ENCODE assay signal across 15 cellular contexts in genomic region chr3:106826861-106827311, GRCh38.
DNase-seq lines count a peak whose midpoint lies in the region; ATAC-seq and TF ChIP-seq lines count a peak whose summit lies in the region.
"Had no signal": no experiment of that assay in that cellular context is flagged by ENCODE, and none has a peak within 500 bp of the region (broad histone marks: within the 10 kb centered on the region; RNA-seq: fewer than 3 reads in every experiment).

No MANE protein-coding gene starts in this region.

- no peak overlapping the region for H3K4me3 ChIP-seq in BLaER1
- H3K4me3 ChIP-seq in fibroblast of villous mesenchyme (ENCODE audit: low read depth, low read length), result no peak overlapping the region
- H3K4me3 ChIP-seq in sigmoid colon, result no peak overlapping the region
- no peak overlapping the region for H3K4me3 ChIP-seq in PC-3 (ENCODE audit: low read length)

- H4K20me1 ChIP-seq in BLaER1 (no peaks in the 10 kb centered on the region), PC-3 (ENCODE audit: low read length) (no peaks in the 10 kb centered on the region)

- ATAC-seq in HG02981 (IDR thresholded peaks at IDR 0.05; ENCODE audit: unreplicated experiment), result peak; percentile 42
- no peak for ATAC-seq in PC-3
- ATAC-seq: activated CD4-positive, alpha-beta T cell treated with anti-CD3 and anti-CD28 coated beads for 36 hours had no signal

- H3K27ac ChIP-seq in BLaER1 (no peak overlapping the region), sigmoid colon (peak overlapping the region in 1 of 4 donors; percentile 44), PC-3 (ENCODE audit: low read length) (no peak overlapping the region)
- H3K27ac ChIP-seq: neutrophil had no signal

- H3K4me2 ChIP-seq in BLaER1, result peak overlapping the region; percentile 54
- H3K4me2 ChIP-seq in PC-3 (ENCODE audit: low read length), result no peak overlapping the region

- TF ChIP-seq CTCF in fibroblast of villous mesenchyme (IDR thresholded peaks at IDR 0.05; ENCODE audit: insufficient read depth, low read depth, low read length), result no peak
- no peak for TF ChIP-seq CTCF in sigmoid colon (IDR thresholded peaks at IDR 0.05)
- no peak for TF ChIP-seq CTCF in PC-3 (conservative IDR thresholded peaks at IDR 0.05; ENCODE audit: low read depth, low read length)

- H3K4me1 ChIP-seq in BLaER1 (peaks cover 18% of the 10 kb centered on the region), sigmoid colon (peaks cover 0 to 21% (median 18%) of the 10 kb centered on the region in 4 donors), PC-3 (ENCODE audit: insufficient read depth, low read length) (peaks cover 10% of the 10 kb centered on the region; the same call in 1 of the 2 replicates)

- no peaks in the 10 kb centered on the region for H3F3A ChIP-seq in PC-3 (ENCODE audit: low read length, unreplicated experiment)

- peak; percentile 15 for DNase-seq in SK-N-DZ (ENCODE audit: low spot score)
- peak; percentile 91 for DNase-seq in fibroblast of villous mesenchyme (ENCODE audit: low read depth)
- no peak for DNase-seq in sigmoid colon
- no peak for DNase-seq in stimulated activated naive CD4-positive, alpha-beta T cell treated with Interleukin-2 at 50 U/mL for 16 hours (lab: John Stamatoyannopoulos, UW)
- DNase-seq in activated CD4-positive, CD25-positive, alpha-beta regulatory T cell (lab: John Stamatoyannopoulos, UW), result no peak
- DNase-seq in PC-3, result no peak
- DNase-seq: activated CD4-positive, alpha-beta T cell treated with anti-CD3 and anti-CD28 coated beads for 36 hours; central memory CD4-positive, alpha-beta T cell; left cardiac atrium; NCI-H345; SHP77 treated with DMSO at 0.1 percent for 48 hours; stimulated activated CD4-positive, alpha-beta T cell treated with anti-CD3 and anti-CD28 coated beads, Interleukin-1b, Interleukin-23, amount 100 ng/mL, for 48 hours had no signal

- TF ChIP-seq POLR2A in sigmoid colon (IDR thresholded peaks at IDR 0.05), result no peak

- H3K9ac ChIP-seq in BLaER1 (no peak overlapping the region), PC-3 (ENCODE audit: low read length) (no peak overlapping the region)

- no peak overlapping the region for H2AFZ ChIP-seq in PC-3 (ENCODE audit: low read length)

- CTCF ChIA-PET in PC-3 (lab: Charles Lee), result interaction anchor here (0.6 kb wide), 1 partner anchor 238 kb away, joined by 4 read pairs; no protein-coding TSS in a partner anchor

- H3K27me3 ChIP-seq in BLaER1, result no peaks in the 10 kb centered on the region
- no peaks in the 10 kb centered on the region for H3K27me3 ChIP-seq in sigmoid colon
- H3K27me3 ChIP-seq in PC-3 (ENCODE audit: low read length), result no peaks in the 10 kb centered on the region
- H3K27me3 ChIP-seq: neutrophil had no signal

- H3K9me3 ChIP-seq in BLaER1 (peaks cover 6% of the 10 kb centered on the region), sigmoid colon (no peaks in the 10 kb centered on the region), PC-3 (ENCODE audit: low read length) (peaks cover 6% of the 10 kb centered on the region; the same call in 1 of the 2 replicates)
- H3K9me3 ChIP-seq: neutrophil had no signal

- POLR2A ChIA-PET in PC-3 (lab: Charles Lee; ENCODE audit: unreplicated experiment), result no interaction called here

- no peak for TF ChIP-seq EP300 in sigmoid colon (IDR thresholded peaks at IDR 0.05)

- intact Hi-C loops in sigmoid colon (cut with DNase I) (loop anchor here (10.0 kb wide), 1 partner anchor 238 kb away; no protein-coding TSS in a partner anchor), PC-3 (cut with micrococcal nuclease) (loop anchor here (10.0 kb wide), 1 partner anchor 202 kb away; no protein-coding TSS in a partner anchor)

- no peaks in the 10 kb centered on the region for H3K9me2 ChIP-seq in PC-3 (replicated peaks; ENCODE audit: low read length)

- BruUV-seq in PC-3 (replicated peaks; lab: Mats Ljungman, UMichigan), result no TSS peak

- WGBS in sigmoid colon, 2 donors, result 45 to 49% methylated on average over 4 of the region's 4 CpGs

- no peaks in the 10 kb centered on the region for H3K36me3 ChIP-seq in BLaER1
- no peaks in the 10 kb centered on the region for H3K36me3 ChIP-seq in sigmoid colon
- H3K36me3 ChIP-seq in PC-3 (ENCODE audit: low read depth, low read length), result no peaks in the 10 kb centered on the region
- H3K36me3 ChIP-seq: neutrophil had no signal

- H3K79me2 ChIP-seq in PC-3 (ENCODE audit: low read length), result no peaks in the 10 kb centered on the region

Comparison
In these comparisons a context has a peak if more than half of its experiments do, and no peak if none do; other contexts are left out.
1. DNase-seq: peak in SK-N-DZ (single experiment) and fibroblast of villous mesenchyme (single experiment); none in sigmoid colon (single experiment), stimulated activated naive CD4-positive, alpha-beta T cell treated with Interleukin-2 at 50 U/mL for 16 hours (single experiment), activated CD4-positive, CD25-positive, alpha-beta regulatory T cell (0 of 4) and PC-3 (single experiment).